1 cellular context compared by ENCODE assay signal in the genomic region with DNA sequence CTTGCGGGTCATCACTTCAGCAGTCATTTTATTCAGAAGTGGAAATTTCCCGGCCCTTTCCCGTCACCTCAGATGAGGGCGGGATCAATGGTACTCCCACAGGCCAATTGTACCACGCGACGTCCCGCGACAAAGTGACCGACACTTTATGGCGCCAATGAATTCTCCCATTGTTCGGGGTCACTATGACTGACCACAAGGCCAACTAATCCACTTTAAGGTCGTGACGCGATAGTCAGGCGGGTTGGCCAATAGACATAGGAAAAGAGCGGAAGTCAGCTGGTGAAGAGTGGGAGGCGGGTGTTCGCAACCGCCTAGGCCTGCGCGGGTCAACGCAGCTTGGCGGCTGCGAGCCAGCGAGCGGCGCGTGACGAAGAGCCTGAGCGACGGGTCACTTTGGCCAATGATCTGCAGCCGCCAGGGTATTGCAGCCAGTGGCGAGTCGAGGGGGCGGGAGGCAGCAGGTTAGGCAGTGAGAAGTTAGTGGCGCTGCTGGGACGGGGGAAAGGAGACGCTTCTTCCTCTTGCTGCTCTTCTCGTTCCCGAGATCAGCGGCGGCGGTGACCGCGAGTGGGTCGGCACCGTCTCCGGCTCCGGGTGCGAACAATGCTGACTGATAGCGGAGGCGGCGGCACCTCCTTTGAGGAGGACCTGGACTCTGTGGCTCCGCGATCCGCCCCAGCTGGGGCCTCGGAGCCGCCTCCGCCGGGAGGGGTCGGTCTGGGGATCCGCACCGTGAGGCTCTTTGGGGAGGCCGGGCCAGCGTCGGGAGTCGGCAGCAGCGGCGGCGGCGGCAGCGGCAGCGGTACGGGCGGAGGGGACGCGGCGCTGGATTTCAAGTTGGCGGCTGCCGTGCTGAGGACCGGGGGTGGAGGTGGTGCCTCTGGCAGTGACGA.
TF ChIP-seq lines count a peak whose summit lies in the region.

TSS of gene ANKHD1 (plus strand) at position 472 of the 896 bp plus-strand sequence. CDS start at position 607, 135 bp downstream.

TF ChIP-seq in GM12878, 131 proteins besides CTCF, POLR2A, EP300 and RAD21 (continued from another document and continues in another):
- TF ChIP-seq ZBTB4 (CRISPR knock-in tag; IDR thresholded peaks at IDR 0.05) (no peak), PAX5 (IDR thresholded peaks at IDR 0.05; ENCODE audit: borderline replicate concordance, low read depth, low read length) (peak; percentile 89), ZNF217 (IDR thresholded peaks at IDR 0.05) (no peak), RFX5 (IDR thresholded peaks at IDR 0.05; ENCODE audit: low read depth, low read length) (peak; percentile 47; the same call in 1 of the 2 replicates), PML (IDR thresholded peaks at IDR 0.05; ENCODE audit: low read length) (peak; percentile 86; the same call in 1 of the 2 replicates), NRF1 (conservative IDR thresholded peaks at IDR 0.05; ENCODE audit: low read depth, low read length) (peak; percentile 50), NR2C1 (IDR thresholded peaks at IDR 0.05) (peak; percentile 93), ZZZ3 (IDR thresholded peaks at IDR 0.05; ENCODE audit: control insufficient read depth, insufficient read length, low read depth) (no peak), SMC3 (IDR thresholded peaks at IDR 0.05; ENCODE audit: borderline replicate concordance, low read length) (no peak), POU2F2 (IDR thresholded peaks at IDR 0.05; ENCODE audit: borderline replicate concordance, low read depth, low read length) (no peak; the same call in 2 of the 3 replicates), MEF2B (IDR thresholded peaks at IDR 0.05; ENCODE audit: partially characterized antibody, poor library complexity, severe bottlenecking) (peak; percentile 15), SPI1 (IDR thresholded peaks at IDR 0.05; ENCODE audit: borderline replicate concordance, insufficient read depth, low read depth, low read length) (peak; percentile 74; the same call in 1 of the 2 replicates), BCL11A (IDR thresholded peaks at IDR 0.05; ENCODE audit: low read depth, low read length) (no peak), RCOR1 (conservative IDR thresholded peaks at IDR 0.05; ENCODE audit: low read depth, low read length) (0 out of 2 replicates have a peak, but pooled peaks have one; percentile 33), LARP7 (IDR thresholded peaks at IDR 0.05) (peak; percentile 64), PKNOX1 (IDR thresholded peaks at IDR 0.05) (peak; percentile 100), KLF5 (IDR thresholded peaks at IDR 0.05; ENCODE audit: partially characterized antibody) (peak; percentile 97), EZH2 (IDR thresholded peaks at IDR 0.05; ENCODE audit: borderline replicate concordance, control insufficient read depth, low read depth, low read length) (no peak), BCLAF1 (IDR thresholded peaks at IDR 0.05) (no peak)
- TF ChIP-seq, protein P1, sequence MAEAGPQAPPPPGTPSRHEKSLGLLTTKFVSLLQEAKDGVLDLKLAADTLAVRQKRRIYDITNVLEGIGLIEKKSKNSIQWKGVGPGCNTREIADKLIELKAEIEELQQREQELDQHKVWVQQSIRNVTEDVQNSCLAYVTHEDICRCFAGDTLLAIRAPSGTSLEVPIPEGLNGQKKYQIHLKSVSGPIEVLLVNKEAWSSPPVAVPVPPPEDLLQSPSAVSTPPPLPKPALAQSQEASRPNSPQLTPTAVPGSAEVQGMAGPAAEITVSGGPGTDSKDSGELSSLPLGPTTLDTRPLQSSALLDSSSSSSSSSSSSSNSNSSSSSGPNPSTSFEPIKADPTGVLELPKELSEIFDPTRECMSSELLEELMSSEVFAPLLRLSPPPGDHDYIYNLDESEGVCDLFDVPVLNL (IDR thresholded peaks at IDR 0.05; ENCODE audit: low read depth, low read length), result no peak
- TF ChIP-seq, protein P2, sequence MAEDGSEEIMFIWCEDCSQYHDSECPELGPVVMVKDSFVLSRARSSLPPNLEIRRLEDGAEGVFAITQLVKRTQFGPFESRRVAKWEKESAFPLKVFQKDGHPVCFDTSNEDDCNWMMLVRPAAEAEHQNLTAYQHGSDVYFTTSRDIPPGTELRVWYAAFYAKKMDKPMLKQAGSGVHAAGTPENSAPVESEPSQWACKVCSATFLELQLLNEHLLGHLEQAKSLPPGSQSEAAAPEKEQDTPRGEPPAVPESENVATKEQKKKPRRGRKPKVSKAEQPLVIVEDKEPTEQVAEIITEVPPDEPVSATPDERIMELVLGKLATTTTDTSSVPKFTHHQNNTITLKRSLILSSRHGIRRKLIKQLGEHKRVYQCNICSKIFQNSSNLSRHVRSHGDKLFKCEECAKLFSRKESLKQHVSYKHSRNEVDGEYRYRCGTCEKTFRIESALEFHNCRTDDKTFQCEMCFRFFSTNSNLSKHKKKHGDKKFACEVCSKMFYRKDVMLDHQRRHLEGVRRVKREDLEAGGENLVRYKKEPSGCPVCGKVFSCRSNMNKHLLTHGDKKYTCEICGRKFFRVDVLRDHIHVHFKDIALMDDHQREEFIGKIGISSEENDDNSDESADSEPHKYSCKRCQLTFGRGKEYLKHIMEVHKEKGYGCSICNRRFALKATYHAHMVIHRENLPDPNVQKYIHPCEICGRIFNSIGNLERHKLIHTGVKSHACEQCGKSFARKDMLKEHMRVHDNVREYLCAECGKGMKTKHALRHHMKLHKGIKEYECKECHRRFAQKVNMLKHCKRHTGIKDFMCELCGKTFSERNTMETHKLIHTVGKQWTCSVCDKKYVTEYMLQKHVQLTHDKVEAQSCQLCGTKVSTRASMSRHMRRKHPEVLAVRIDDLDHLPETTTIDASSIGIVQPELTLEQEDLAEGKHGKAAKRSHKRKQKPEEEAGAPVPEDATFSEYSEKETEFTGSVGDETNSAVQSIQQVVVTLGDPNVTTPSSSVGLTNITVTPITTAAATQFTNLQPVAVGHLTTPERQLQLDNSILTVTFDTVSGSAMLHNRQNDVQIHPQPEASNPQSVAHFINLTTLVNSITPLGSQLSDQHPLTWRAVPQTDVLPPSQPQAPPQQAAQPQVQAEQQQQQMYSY (CRISPR knock-in tag; IDR thresholded peaks at IDR 0.05), result no peak
- TF ChIP-seq, protein P3, sequence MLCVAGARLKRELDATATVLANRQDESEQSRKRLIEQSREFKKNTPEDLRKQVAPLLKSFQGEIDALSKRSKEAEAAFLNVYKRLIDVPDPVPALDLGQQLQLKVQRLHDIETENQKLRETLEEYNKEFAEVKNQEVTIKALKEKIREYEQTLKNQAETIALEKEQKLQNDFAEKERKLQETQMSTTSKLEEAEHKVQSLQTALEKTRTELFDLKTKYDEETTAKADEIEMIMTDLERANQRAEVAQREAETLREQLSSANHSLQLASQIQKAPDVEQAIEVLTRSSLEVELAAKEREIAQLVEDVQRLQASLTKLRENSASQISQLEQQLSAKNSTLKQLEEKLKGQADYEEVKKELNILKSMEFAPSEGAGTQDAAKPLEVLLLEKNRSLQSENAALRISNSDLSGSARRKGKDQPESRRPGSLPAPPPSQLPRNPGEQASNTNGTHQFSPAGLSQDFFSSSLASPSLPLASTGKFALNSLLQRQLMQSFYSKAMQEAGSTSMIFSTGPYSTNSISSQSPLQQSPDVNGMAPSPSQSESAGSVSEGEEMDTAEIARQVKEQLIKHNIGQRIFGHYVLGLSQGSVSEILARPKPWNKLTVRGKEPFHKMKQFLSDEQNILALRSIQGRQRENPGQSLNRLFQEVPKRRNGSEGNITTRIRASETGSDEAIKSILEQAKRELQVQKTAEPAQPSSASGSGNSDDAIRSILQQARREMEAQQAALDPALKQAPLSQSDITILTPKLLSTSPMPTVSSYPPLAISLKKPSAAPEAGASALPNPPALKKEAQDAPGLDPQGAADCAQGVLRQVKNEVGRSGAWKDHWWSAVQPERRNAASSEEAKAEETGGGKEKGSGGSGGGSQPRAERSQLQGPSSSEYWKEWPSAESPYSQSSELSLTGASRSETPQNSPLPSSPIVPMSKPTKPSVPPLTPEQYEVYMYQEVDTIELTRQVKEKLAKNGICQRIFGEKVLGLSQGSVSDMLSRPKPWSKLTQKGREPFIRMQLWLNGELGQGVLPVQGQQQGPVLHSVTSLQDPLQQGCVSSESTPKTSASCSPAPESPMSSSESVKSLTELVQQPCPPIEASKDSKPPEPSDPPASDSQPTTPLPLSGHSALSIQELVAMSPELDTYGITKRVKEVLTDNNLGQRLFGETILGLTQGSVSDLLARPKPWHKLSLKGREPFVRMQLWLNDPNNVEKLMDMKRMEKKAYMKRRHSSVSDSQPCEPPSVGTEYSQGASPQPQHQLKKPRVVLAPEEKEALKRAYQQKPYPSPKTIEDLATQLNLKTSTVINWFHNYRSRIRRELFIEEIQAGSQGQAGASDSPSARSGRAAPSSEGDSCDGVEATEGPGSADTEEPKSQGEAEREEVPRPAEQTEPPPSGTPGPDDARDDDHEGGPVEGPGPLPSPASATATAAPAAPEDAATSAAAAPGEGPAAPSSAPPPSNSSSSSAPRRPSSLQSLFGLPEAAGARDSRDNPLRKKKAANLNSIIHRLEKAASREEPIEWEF (IDR thresholded peaks at IDR 0.05; ENCODE audit: insufficient replicate concordance, low read depth, low read length), result no peak
- TF ChIP-seq, protein P4, sequence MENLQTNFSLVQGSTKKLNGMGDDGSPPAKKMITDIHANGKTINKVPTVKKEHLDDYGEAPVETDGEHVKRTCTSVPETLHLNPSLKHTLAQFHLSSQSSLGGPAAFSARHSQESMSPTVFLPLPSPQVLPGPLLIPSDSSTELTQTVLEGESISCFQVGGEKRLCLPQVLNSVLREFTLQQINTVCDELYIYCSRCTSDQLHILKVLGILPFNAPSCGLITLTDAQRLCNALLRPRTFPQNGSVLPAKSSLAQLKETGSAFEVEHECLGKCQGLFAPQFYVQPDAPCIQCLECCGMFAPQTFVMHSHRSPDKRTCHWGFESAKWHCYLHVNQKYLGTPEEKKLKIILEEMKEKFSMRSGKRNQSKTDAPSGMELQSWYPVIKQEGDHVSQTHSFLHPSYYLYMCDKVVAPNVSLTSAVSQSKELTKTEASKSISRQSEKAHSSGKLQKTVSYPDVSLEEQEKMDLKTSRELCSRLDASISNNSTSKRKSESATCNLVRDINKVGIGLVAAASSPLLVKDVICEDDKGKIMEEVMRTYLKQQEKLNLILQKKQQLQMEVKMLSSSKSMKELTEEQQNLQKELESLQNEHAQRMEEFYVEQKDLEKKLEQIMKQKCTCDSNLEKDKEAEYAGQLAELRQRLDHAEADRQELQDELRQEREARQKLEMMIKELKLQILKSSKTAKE (IDR thresholded peaks at IDR 0.05; ENCODE audit: low read depth, poor library complexity, severe bottlenecking), result peak; percentile 99
